In genomic region chr7:142030294-142030693, GRCh38 we compare ENCODE assay signal across 2 cellular contexts.
TF ChIP-seq lines count a peak whose summit lies in the region.

No MANE protein-coding gene starts in this region.

TF ChIP-seq in K562, 482 proteins besides CTCF, POLR2A, EP300 and RAD21:
- TF ChIP-seq CEBPB (tag; IDR thresholded peaks at IDR 0.05) = peak; percentile 36; the same call in 1 of the 2 replicates
- no peak for TF ChIP-seq USF2 (CRISPR knock-in tag; IDR thresholded peaks at IDR 0.05)

TF ChIP-seq in liver, 16 proteins besides CTCF, POLR2A, EP300 and RAD21:
- TF ChIP-seq FOXA1 (IDR thresholded peaks at IDR 0.05) = no peak
- TF ChIP-seq JUND (IDR thresholded peaks at IDR 0.05) = no peak
- no peak for TF ChIP-seq RXRA (IDR thresholded peaks at IDR 0.05)
- no peak for TF ChIP-seq ATF3 (IDR thresholded peaks at IDR 0.05)
- no peak for TF ChIP-seq HNF4G (IDR thresholded peaks at IDR 0.05)
- TF ChIP-seq NR2F2 (IDR thresholded peaks at IDR 0.05) = no peak
- TF ChIP-seq GABPA (IDR thresholded peaks at IDR 0.05 in 1 of 2, conservative IDR thresholded peaks at IDR 0.05 in 1 of 2) = no peak
- no peak for TF ChIP-seq YY1 (IDR thresholded peaks at IDR 0.05)
- no peak for TF ChIP-seq TAF1 (conservative IDR thresholded peaks at IDR 0.05)
